In the genomic region with DNA sequence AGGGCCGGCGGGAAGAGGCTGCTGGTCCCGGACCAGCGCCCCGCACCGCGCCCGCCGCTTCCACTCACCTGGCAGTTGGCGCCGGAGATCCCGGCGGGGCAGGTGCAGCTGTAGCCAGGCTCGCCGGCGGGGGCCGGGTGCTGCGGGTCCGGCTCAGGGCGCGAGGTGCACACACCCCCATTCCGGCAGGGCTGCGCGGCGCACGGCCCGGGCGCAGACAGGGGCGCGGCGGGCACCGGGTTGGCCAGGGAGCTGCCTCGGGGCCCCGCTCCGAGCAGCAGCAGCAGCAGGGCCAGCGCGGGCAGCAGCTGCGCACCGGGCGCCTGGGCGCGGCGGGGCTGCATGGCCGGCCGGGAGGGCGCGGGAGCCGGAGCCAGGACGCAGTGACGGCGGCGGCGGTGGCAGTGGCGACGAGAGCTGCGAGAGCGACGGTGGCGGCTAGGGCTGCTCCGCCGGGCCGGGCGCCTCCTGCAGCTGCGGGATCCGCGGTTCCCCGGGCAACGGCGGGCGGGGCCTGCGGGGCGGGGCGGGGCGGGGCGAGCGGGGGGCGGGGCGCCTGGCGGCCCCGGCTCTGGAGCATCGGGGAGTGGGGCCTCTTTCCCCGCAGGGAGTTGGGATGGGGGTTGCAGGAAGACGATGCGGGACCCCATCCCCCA, we compare ENCODE assay signal across 8 cellular contexts. TPM values are rescaled to one million over a fixed set of nuclear protein-coding genes. Genes with fewer than 3 reads are reported as not detected.
DNase-seq lines count a peak whose midpoint lies in the region; ATAC-seq and TF ChIP-seq lines count a peak whose summit lies in the region.

A gene with protein sequence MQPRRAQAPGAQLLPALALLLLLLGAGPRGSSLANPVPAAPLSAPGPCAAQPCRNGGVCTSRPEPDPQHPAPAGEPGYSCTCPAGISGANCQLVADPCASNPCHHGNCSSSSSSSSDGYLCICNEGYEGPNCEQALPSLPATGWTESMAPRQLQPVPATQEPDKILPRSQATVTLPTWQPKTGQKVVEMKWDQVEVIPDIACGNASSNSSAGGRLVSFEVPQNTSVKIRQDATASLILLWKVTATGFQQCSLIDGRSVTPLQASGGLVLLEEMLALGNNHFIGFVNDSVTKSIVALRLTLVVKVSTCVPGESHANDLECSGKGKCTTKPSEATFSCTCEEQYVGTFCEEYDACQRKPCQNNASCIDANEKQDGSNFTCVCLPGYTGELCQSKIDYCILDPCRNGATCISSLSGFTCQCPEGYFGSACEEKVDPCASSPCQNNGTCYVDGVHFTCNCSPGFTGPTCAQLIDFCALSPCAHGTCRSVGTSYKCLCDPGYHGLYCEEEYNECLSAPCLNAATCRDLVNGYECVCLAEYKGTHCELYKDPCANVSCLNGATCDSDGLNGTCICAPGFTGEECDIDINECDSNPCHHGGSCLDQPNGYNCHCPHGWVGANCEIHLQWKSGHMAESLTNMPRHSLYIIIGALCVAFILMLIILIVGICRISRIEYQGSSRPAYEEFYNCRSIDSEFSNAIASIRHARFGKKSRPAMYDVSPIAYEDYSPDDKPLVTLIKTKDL (minus strand): TSS at position 476 of the 656 bp plus-strand sequence. CDS start 132 bp downstream, at position 344.

- TF ChIP-seq CTCF in BE2C (IDR thresholded peaks at IDR 0.05; ENCODE audit: low read depth, low read length) (no peak), PC-3 (conservative IDR thresholded peaks at IDR 0.05; ENCODE audit: low read depth, low read length) (no peak), left ventricle myocardium inferior (IDR thresholded peaks at IDR 0.05; ENCODE audit: borderline replicate concordance) (no peak)

- H3K27me3 ChIP-seq in BE2C (peaks cover 73% of the 10 kb centered on the region), PC-3 (ENCODE audit: low read length) (peaks cover 43% of the 10 kb centered on the region), left ventricle myocardium inferior (ENCODE audit: low read depth) (peaks cover 99% of the 10 kb centered on the region), aorta (ENCODE audit: control insufficient read depth in 1 of 2, insufficient read depth in 2 of 2, low read length in 1 of 2) (peaks cover 0 to 2% of the 10 kb centered on the region in 2 donors)

- H3K9ac ChIP-seq in PC-3 (ENCODE audit: low read length), result no peak within 1 kb of the TSS

- H3K36me3 Mint-ChIP-seq in activated naive CD4-positive, alpha-beta T cell treated with anti-CD3 and anti-CD28 coated beads, Interleukin-2, amount 50 U/mL, for 72 hours, result peaks cover 0 to 14% of the 10 kb centered on the region in 2 donors

- H3K4me3 ChIP-seq in BE2C (ENCODE audit: low read depth, low read length) (peak within 1 kb of the TSS; percentile 58), PC-3 (ENCODE audit: low read length) (peak within 1 kb of the TSS; percentile 66), left ventricle myocardium inferior (peak within 1 kb of the TSS; percentile 65), aorta (ENCODE audit: low read length in 2 of 2) (peak within 1 kb of the TSS in 1 of 2 donors; percentile 27)

- POLR2A ChIA-PET in PC-3 (lab: Charles Lee; ENCODE audit: unreplicated experiment), result no interaction called here

- H3K9me2 ChIP-seq in PC-3 (replicated peaks; ENCODE audit: low read length), result no peaks in the 10 kb centered on the region

- H3K4me1 ChIP-seq in BE2C (no peaks in the 10 kb centered on the region), PC-3 (ENCODE audit: insufficient read depth, low read length) (peaks cover 6% of the 10 kb centered on the region; the same call in 1 of the 2 replicates), left ventricle myocardium inferior (peaks cover 20% of the 10 kb centered on the region), aorta (ENCODE audit: control insufficient read depth in 1 of 2, insufficient read depth in 2 of 2, low read length in 2 of 2) (no peaks in the 10 kb centered on the region)

- H3K27ac Mint-ChIP-seq in activated naive CD4-positive, alpha-beta T cell treated with anti-CD3 and anti-CD28 coated beads, Interleukin-2, amount 50 U/mL, for 72 hours, result no peak within 1 kb of the TSS

- intact Hi-C loops in PC-3 (cut with micrococcal nuclease), result loop anchor here (10.0 kb wide), 2 partner anchors 369 to 1819 kb away; no protein-coding TSS in a partner anchor
- intact Hi-C loops in left ventricle myocardium inferior (cut with micrococcal nuclease), result no loop called here
- intact Hi-C loops in aorta (cut with DNase I), result no loop called here

- WGBS in aorta, 2 donors, result 0 to 1% methylated on average over 44 to 84 of the region's 84 CpGs

- H3K9me3 Mint-ChIP-seq in activated naive CD4-positive, alpha-beta T cell treated with anti-CD3 and anti-CD28 coated beads, Interleukin-2, amount 50 U/mL, for 72 hours, result no peaks in the 10 kb centered on the region

- peak; percentile 83 for DNase-seq in BE2C
- peak; percentile 39 for DNase-seq in GM19240 (ENCODE audit: insufficient read length, low spot score)
- DNase-seq in PC-3, result peak; percentile 24
- DNase-seq in activated naive CD4-positive, alpha-beta T cell treated with anti-CD3 and anti-CD28 coated beads, Interleukin-2, amount 50 U/mL, for 72 hours (ENCODE audit: low spot score in 2 of 2), result peak in 1 of 2 donors; percentile 48
- DNase-seq in left ventricle myocardium inferior, result no peak
- DNase-seq in putamen (ENCODE audit: low spot score), result peak; percentile 81
- no peak for DNase-seq in aorta

- H4K20me1 ChIP-seq in PC-3 (ENCODE audit: low read length), result no peaks in the 10 kb centered on the region

- no peaks in the 10 kb centered on the region for H3K79me2 ChIP-seq in PC-3 (ENCODE audit: low read length)

- CTCF ChIA-PET in PC-3 (lab: Charles Lee), result no interaction called here

- BruUV-seq in PC-3 (replicated peaks; lab: Mats Ljungman, UMichigan), result no TSS peak

- H3K27ac ChIP-seq in PC-3 (ENCODE audit: low read length) (no peak within 1 kb of the TSS), left ventricle myocardium inferior (replicated peaks) (peak within 1 kb of the TSS; percentile 23), aorta (ENCODE audit: low read depth in 1 of 2, low read length in 2 of 2) (no peak within 1 kb of the TSS)

- H3K36me3 ChIP-seq in BE2C (no peaks in the 10 kb centered on the region), PC-3 (ENCODE audit: low read depth, low read length) (no peaks in the 10 kb centered on the region), left ventricle myocardium inferior (no peaks in the 10 kb centered on the region), aorta (ENCODE audit: control insufficient read depth in 1 of 2, insufficient read depth in 2 of 2, low read length in 1 of 2) (no peaks in the 10 kb centered on the region)

- H3K9me3 ChIP-seq in BE2C (no peaks in the 10 kb centered on the region), PC-3 (ENCODE audit: low read length) (no peaks in the 10 kb centered on the region), left ventricle myocardium inferior (replicated peaks) (no peaks in the 10 kb centered on the region), aorta (ENCODE audit: control insufficient read depth, low read length) (no peaks in the 10 kb centered on the region)

- ATAC-seq in HG03196 (IDR thresholded peaks at IDR 0.05; ENCODE audit: unreplicated experiment), result peak; percentile 65
- ATAC-seq in PC-3, result peak; percentile 67
- peak; percentile 85 to 90 for ATAC-seq in activated naive CD4-positive, alpha-beta T cell treated with anti-CD3 and anti-CD28 coated beads, Interleukin-2, amount 50 U/mL, for 72 hours
- ATAC-seq in aorta (ENCODE audit: low FRiP score), result no peak

- no peaks in the 10 kb centered on the region for H3F3A ChIP-seq in PC-3 (ENCODE audit: low read length, unreplicated experiment)

- peak within 1 kb of the TSS; percentile 55 for H2AFZ ChIP-seq in PC-3 (ENCODE audit: low read length)

- peak within 1 kb of the TSS; percentile 89 for H3K4me2 ChIP-seq in PC-3 (ENCODE audit: low read length)

RNA-seq across cellular contexts. Expression of the gene that starts here (rescaled TPM):
- 0.14 TPM for polyA plus RNA-seq in BE2C (2012; ENCODE audit: insufficient read depth, insufficient read length, low read depth)
- total RNA-seq in PC-3 (2014; rRNA removed) (1.1 and 4.0 TPM in 2 replicates), left ventricle myocardium inferior (2.3 TPM), aorta (1 to 10 TPM in 1 of 2 donors, under 1 TPM in 1; 0.45 to 1.1 TPM)
- total RNA-seq in activated naive CD4-positive, alpha-beta T cell treated with anti-CD3 and anti-CD28 coated beads, Interleukin-2, amount 50 U/mL, for 72 hours, result not detected
- polyA plus RNA-seq in aorta, result 1 to 10 TPM; 1.1 to 2.5 TPM

Comparison
In these comparisons a context has a peak if more than half of its experiments do, and no peak if none do; other contexts are left out.
1. Peak in ATAC-seq in activated naive CD4-positive, alpha-beta T cell treated with anti-CD3 and anti-CD28 coated beads, Interleukin-2, amount 50 U/mL, for 72 hours; RNA of the gene not detected or under 1 TPM.
2. DNase-seq: peak in BE2C (single experiment), GM19240 (single experiment), PC-3 (single experiment) and putamen (single experiment); none in left ventricle myocardium inferior (single experiment) and aorta (0 of 2).